8 cellular contexts compared by ENCODE assay signal in genomic region chr17:17439971-17440843, GRCh38. TPM values are rescaled to one million over a fixed set of nuclear protein-coding genes. Genes with fewer than 3 reads are reported as not detected.
A peak's percentile ranks its signal among the peaks of the same experiment; 100 is the strongest.
DNase-seq lines count a peak whose midpoint lies in the region; ATAC-seq and TF ChIP-seq lines count a peak whose summit lies in the region.

No MANE protein-coding gene starts in this region.

- peak; percentile 88 for ATAC-seq in activated CD8-positive, alpha-beta memory T cell treated with anti-CD3 and anti-CD28 coated beads, Interleukin-2, amount 10 ng/mL, durations not matched to agents 7 days and 5 days
- ATAC-seq in thoracic aorta (ENCODE audit: insufficient number of reproducible peaks, low FRiP score, low read depth), result no peak

- CTCF ChIA-PET in activated CD8-positive, alpha-beta memory T cell treated with anti-CD3 and anti-CD28 coated beads, Interleukin-2, amount 10 ng/mL, durations not matched to agents 7 days and 5 days (lab: Charles Lee), result interaction anchor here (0.7 to 2.0 kb wide), 10 partner anchors 11 to 87 kb away, joined by 3 to 13 read pairs (median 4); partner anchors contain the start of gene RASD1

- peaks cover 0 to 4% (median 3%) of the 10 kb centered on the region in 3 donors for H3K27me3 Mint-ChIP-seq in CD14-positive monocyte (ENCODE audit: low read depth in 3 of 3)
- H3K27me3 Mint-ChIP-seq in activated CD8-positive, alpha-beta memory T cell treated with anti-CD3 and anti-CD28 coated beads, Interleukin-2, amount 10 ng/mL, durations not matched to agents 7 days and 5 days, result no peaks in the 10 kb centered on the region
- peaks cover 8% of the 10 kb centered on the region for H3K27me3 Mint-ChIP-seq in nephron progenitor cell (ENCODE audit: low read depth, poor library complexity)

- no peak overlapping the region for H3K27ac ChIP-seq in thoracic aorta

- no peak overlapping the region for H3K4me3 ChIP-seq in thoracic aorta

- H3K36me3 ChIP-seq in thoracic aorta, result no peaks in the 10 kb centered on the region

- H3K9me3 ChIP-seq in thoracic aorta, result no peaks in the 10 kb centered on the region

- no peaks in the 10 kb centered on the region for H3K27me3 ChIP-seq in thoracic aorta (replicated peaks; ENCODE audit: insufficient read depth)

- no peaks in the 10 kb centered on the region for H3K4me1 ChIP-seq in thoracic aorta (ENCODE audit: control insufficient read depth in 1 of 2, low read depth in 2 of 2)

- H3K9me3 Mint-ChIP-seq in CD14-positive monocyte (peaks cover 0 to 2% (median 0%) of the 10 kb centered on the region in 7 donors), nephron progenitor cell (peaks cover 17% of the 10 kb centered on the region)
- no peaks in the 10 kb centered on the region for H3K9me3 Mint-ChIP-seq in activated CD8-positive, alpha-beta memory T cell treated with anti-CD3 and anti-CD28 coated beads, Interleukin-2, amount 10 ng/mL, durations not matched to agents 7 days and 5 days (ENCODE audit: low read depth)

- TF ChIP-seq POLR2A in erythroblast (IDR thresholded peaks at IDR 0.05; ENCODE audit: low read length), result no peak

- intact Hi-C loops in CD14-positive monocyte (cut with micrococcal nuclease), result loop anchor here (1.0 to 5.0 kb wide), 2 partner anchors 83 to 85 kb away; no protein-coding TSS in a partner anchor

- H3K27ac Mint-ChIP-seq in CD14-positive monocyte (no peak overlapping the region), nephron progenitor cell (no peak overlapping the region)
- H3K27ac Mint-ChIP-seq in activated CD8-positive, alpha-beta memory T cell treated with anti-CD3 and anti-CD28 coated beads, Interleukin-2, amount 10 ng/mL, durations not matched to agents 7 days and 5 days, result peak overlapping the region; percentile 28

- H3K4me3 Mint-ChIP-seq in CD14-positive monocyte (no peak overlapping the region), nephron progenitor cell (no peak overlapping the region)
- H3K4me3 Mint-ChIP-seq in activated CD8-positive, alpha-beta memory T cell treated with anti-CD3 and anti-CD28 coated beads, Interleukin-2, amount 10 ng/mL, durations not matched to agents 7 days and 5 days, result no peak overlapping the region

- H3K36me3 Mint-ChIP-seq in CD14-positive monocyte (no peaks in the 10 kb centered on the region), nephron progenitor cell (ENCODE audit: low read depth) (peaks cover 8% of the 10 kb centered on the region)
- H3K36me3 Mint-ChIP-seq in activated CD8-positive, alpha-beta memory T cell treated with anti-CD3 and anti-CD28 coated beads, Interleukin-2, amount 10 ng/mL, durations not matched to agents 7 days and 5 days, result no peaks in the 10 kb centered on the region

- TF ChIP-seq CTCF in CD14-positive monocyte (IDR thresholded peaks at IDR 0.05) (peak; percentile 77), nephron progenitor cell (IDR thresholded peaks at IDR 0.05) (peak; percentile 50), thoracic aorta (IDR thresholded peaks at IDR 0.05) (peak; percentile 32)

- H3K4me1 Mint-ChIP-seq in CD14-positive monocyte (peaks cover 5% of the 10 kb centered on the region), nephron progenitor cell (peaks cover 42% of the 10 kb centered on the region)
- peaks cover 2% of the 10 kb centered on the region for H3K4me1 Mint-ChIP-seq in activated CD8-positive, alpha-beta memory T cell treated with anti-CD3 and anti-CD28 coated beads, Interleukin-2, amount 10 ng/mL, durations not matched to agents 7 days and 5 days

- DNase-seq in CD14-positive monocyte (ENCODE audit: low spot score) (peak; percentile 57), HUDEP-2 (lab: John Stamatoyannopoulos, UW; ENCODE audit: unreplicated experiment in 76 of 76) (peak in 70 of 76 experiments; percentile 19 to 86 (median 71)), NOMO-1 treated with dmso at 0.1 percent for 144 hours (lab: John Stamatoyannopoulos, UW; ENCODE audit: unreplicated experiment) (peak; percentile 18), erythroblast (lab: John Stamatoyannopoulos, UW) (peak; percentile 89 to 92), nephron progenitor cell (peak; percentile 68), thoracic aorta (ENCODE audit: low spot score) (no peak), epidermal melanocyte (ENCODE audit: insufficient read length, low spot score) (no peak)
- peak; percentile 83 for DNase-seq in activated CD8-positive, alpha-beta memory T cell treated with anti-CD3 and anti-CD28 coated beads, Interleukin-2, amount 10 ng/mL, durations not matched to agents 7 days and 5 days

RNA-seq across cellular contexts. Expression of gene MED9, which starts 36.6 kb away (rescaled TPM):
- polyA plus RNA-seq in CD14-positive monocyte, result 1 to 10 TPM; 5.6 to 6.1 TPM
- 10 to 100 TPM; 15.1 to 17.5 TPM for total RNA-seq in activated CD8-positive, alpha-beta memory T cell treated with anti-CD3 and anti-CD28 coated beads, Interleukin-2, amount 10 ng/mL, durations not matched to agents 7 days and 5 days
- total RNA-seq in thoracic aorta, result 10 to 100 TPM in 1 of 2 donors, 1 to 10 TPM in 1; 6.6 to 15.2 TPM

RNA-seq across cellular contexts. Expression of gene RASD1, which starts 56.0 kb away (rescaled TPM):
- polyA plus RNA-seq in CD14-positive monocyte, result 1 to 10 TPM in 1 of 2 donors, under 1 TPM in 1; 0.88 to 1.3 TPM
- total RNA-seq in activated CD8-positive, alpha-beta memory T cell treated with anti-CD3 and anti-CD28 coated beads, Interleukin-2, amount 10 ng/mL, durations not matched to agents 7 days and 5 days, result 1 to 10 TPM; 2.2 to 2.5 TPM
- 10 to 100 TPM; 23.0 to 28.9 TPM for total RNA-seq in thoracic aorta

Comparison
In these comparisons a context has a peak if more than half of its experiments do, and no peak if none do; other contexts are left out.
1. DNase-seq: peak in CD14-positive monocyte (single experiment), HUDEP-2 (70 of 76), NOMO-1 treated with dmso at 0.1 percent for 144 hours (single experiment), activated CD8-positive, alpha-beta memory T cell treated with anti-CD3 and anti-CD28 coated beads, Interleukin-2, amount 10 ng/mL, durations not matched to agents 7 days and 5 days (single experiment), erythroblast (2 of 2) and nephron progenitor cell (single experiment); none in thoracic aorta (single experiment) and epidermal melanocyte (single experiment).
2. RNA of gene RASD1, which starts 56.0 kb away (total RNA-seq): 23.0 to 28.9 TPM in thoracic aorta; 2.2 to 2.5 TPM in activated CD8-positive, alpha-beta memory T cell treated with anti-CD3 and anti-CD28 coated beads, Interleukin-2, amount 10 ng/mL, durations not matched to agents 7 days and 5 days; every median in the first group is over 4 times any median in the second.
3. Peak in every context shown above with its lines, with median percentiles within 50 percentile points of each other: CTCF ChIP-seq.